1 cellular context compared by ENCODE assay signal in genomic region chr1:55277377-55278130, GRCh38.
TF ChIP-seq lines count a peak whose summit lies in the region.

No MANE protein-coding gene starts in this region.

TF ChIP-seq in HepG2, 621 proteins besides CTCF, POLR2A, EP300 and RAD21 (continued from another document and continues in another):
- TF ChIP-seq ZNF687 (CRISPR knock-in tag; IDR thresholded peaks at IDR 0.05) (peak; percentile 59), TERF1 (CRISPR knock-in tag; IDR thresholded peaks at IDR 0.05) (no peak), FOXO1 (CRISPR knock-in tag; IDR thresholded peaks at IDR 0.05) (0 out of 2 replicates have a peak, but pooled peaks have one; percentile 23), ATF4 (CRISPR knock-in tag; IDR thresholded peaks at IDR 0.05) (0 out of 4 replicates have a peak, but pooled peaks of 1 of the 2 experiments have one; percentile 8), FUBP1 (CRISPR knock-in tag; IDR thresholded peaks at IDR 0.05; ENCODE audit: borderline replicate concordance) (no peak), ISL2 (CRISPR knock-in tag; IDR thresholded peaks at IDR 0.05) (no peak), MTA3 (CRISPR knock-in tag; IDR thresholded peaks at IDR 0.05) (no peak), ZNF335 (CRISPR knock-in tag; IDR thresholded peaks at IDR 0.05) (0 out of 2 replicates have a peak, but pooled peaks have one; percentile 43), ZNF646 (CRISPR knock-in tag; IDR thresholded peaks at IDR 0.05) (peak; percentile 40; the same call in 1 of the 2 replicates), MAX (IDR thresholded peaks at IDR 0.05) (peak; percentile 49), ZNF230 (CRISPR knock-in tag; IDR thresholded peaks at IDR 0.05) (0 out of 2 replicates have a peak, but pooled peaks have one; percentile 26), NR2C2 (CRISPR knock-in tag; IDR thresholded peaks at IDR 0.05; ENCODE audit: borderline replicate concordance) (no peak), ZNF407 (CRISPR knock-in tag; IDR thresholded peaks at IDR 0.05; ENCODE audit: not compliant biosample characterization) (no peak), ZNF263 (CRISPR knock-in tag; IDR thresholded peaks at IDR 0.05) (peak; percentile 30; the same call in 1 of the 2 replicates), ZC3H4 (CRISPR knock-in tag; IDR thresholded peaks at IDR 0.05; ENCODE audit: borderline replicate concordance) (no peak), YEATS2 (CRISPR knock-in tag; IDR thresholded peaks at IDR 0.05; ENCODE audit: borderline replicate concordance) (no peak), ZNF572 (CRISPR knock-in tag; IDR thresholded peaks at IDR 0.05) (0 out of 2 replicates have a peak, but pooled peaks have one; percentile 71), ZNF501 (CRISPR knock-in tag; IDR thresholded peaks at IDR 0.05) (peak; percentile 56; the same call in 1 of the 2 replicates), HOXA3 (CRISPR knock-in tag; IDR thresholded peaks at IDR 0.05) (peak; percentile 28; the same call in 1 of the 2 replicates), NFATC3 (CRISPR knock-in tag; IDR thresholded peaks at IDR 0.05) (no peak), CREB1 (IDR thresholded peaks at IDR 0.05) (peak; percentile 46), CREB1 (CRISPR knock-in tag; IDR thresholded peaks at IDR 0.05) (0 out of 2 replicates have a peak, but pooled peaks have one; percentile 46), GMEB1 (CRISPR knock-in tag; IDR thresholded peaks at IDR 0.05; ENCODE audit: borderline replicate concordance) (peak; percentile 43; the same call in 1 of the 2 replicates), SALL1 (CRISPR knock-in tag; IDR thresholded peaks at IDR 0.05) (peak; percentile 75), ZNF225 (CRISPR knock-in tag; IDR thresholded peaks at IDR 0.05) (no peak), TEAD3 (CRISPR knock-in tag; optimal IDR thresholded peaks at IDR 0.05; ENCODE audit: borderline replicate concordance) (peak; percentile 58)
